ENCODE assay signal across 8 cellular contexts in the genomic region with DNA sequence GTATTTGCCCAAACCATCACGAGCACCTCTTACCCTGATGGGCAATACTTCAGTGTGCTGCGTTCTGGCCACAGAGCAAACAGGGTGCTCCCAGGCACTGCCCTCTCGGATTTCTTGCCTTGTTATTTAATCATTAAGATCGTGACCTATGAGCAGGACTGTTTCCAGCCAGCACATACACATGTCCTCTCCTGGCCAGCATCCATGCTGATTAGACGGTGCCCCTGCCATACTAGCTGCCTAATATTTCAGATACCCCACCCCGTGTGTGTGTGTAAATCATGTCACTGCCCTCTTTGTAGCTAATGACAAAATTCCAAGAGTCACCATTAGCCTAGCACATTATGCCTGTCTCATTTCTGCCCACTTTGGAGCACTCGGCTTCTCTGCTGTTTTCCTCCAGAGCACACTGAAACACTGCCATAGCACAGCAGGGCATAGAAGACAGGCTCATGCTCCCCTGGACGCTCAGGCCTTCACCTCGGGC. TPM values are rescaled to one million over a fixed set of nuclear protein-coding genes. Genes with fewer than 3 reads are reported as not detected.
DNase-seq lines count a peak whose midpoint lies in the region; ATAC-seq and TF ChIP-seq lines count a peak whose summit lies in the region.

No MANE protein-coding gene starts in this region.

- peak overlapping the region; percentile 80 for H3K4me3 ChIP-seq in OCI-LY1 (ENCODE audit: low read depth, low read length, poor library complexity, severe bottlenecking)
- peak overlapping the region; percentile 96 for H3K4me3 ChIP-seq in epithelial cell of esophagus (ENCODE audit: low read length)
- H3K4me3 ChIP-seq in osteoblast (ENCODE audit: insufficient read depth, low read length): peak overlapping the region; percentile 98

- no peaks in the 10 kb centered on the region for H3F3A ChIP-seq in OCI-LY1 (ENCODE audit: insufficient read depth, low read length)

- peak overlapping the region; percentile 91 for H3K9ac ChIP-seq in OCI-LY1 (ENCODE audit: low read length)

- no peaks in the 10 kb centered on the region for H3K27me3 ChIP-seq in OCI-LY1 (ENCODE audit: insufficient read depth, low read length)
- H3K27me3 ChIP-seq in osteoblast (ENCODE audit: insufficient read depth, low read length): no peaks in the 10 kb centered on the region

- H2AFZ ChIP-seq in OCI-LY1 (ENCODE audit: low read length) (no peak overlapping the region), osteoblast (ENCODE audit: low read length) (no peak overlapping the region)

- H3K9me3 ChIP-seq in OCI-LY1 (ENCODE audit: low read length) (no peaks in the 10 kb centered on the region), osteoblast (ENCODE audit: low read depth, low read length) (no peaks in the 10 kb centered on the region)

- TF ChIP-seq CTCF in OCI-LY1 (IDR thresholded peaks at IDR 0.05; ENCODE audit: low read length): no peak
- TF ChIP-seq CTCF in epithelial cell of esophagus (IDR thresholded peaks at IDR 0.05; ENCODE audit: insufficient read depth, low read depth, low read length, missing control alignments): no peak
- TF ChIP-seq CTCF in osteoblast (IDR thresholded peaks at IDR 0.05; ENCODE audit: extremely low read depth, low read depth, low read length): no peak

- ATAC-seq in HG02973 (IDR thresholded peaks at IDR 0.05; ENCODE audit: unreplicated experiment): no peak

- peaks cover 12% of the 10 kb centered on the region for H3K79me2 ChIP-seq in OCI-LY1 (ENCODE audit: insufficient read depth, low read length)
- peaks cover 18% of the 10 kb centered on the region for H3K79me2 ChIP-seq in osteoblast (ENCODE audit: insufficient read depth, low read length)

- H3K4me1 ChIP-seq in OCI-LY1 (ENCODE audit: insufficient read depth, low read length, severe bottlenecking): peaks cover 19% of the 10 kb centered on the region
- peaks cover 9% of the 10 kb centered on the region for H3K4me1 ChIP-seq in osteoblast (ENCODE audit: insufficient read depth, low read length)

- H4K20me1 ChIP-seq in OCI-LY1 (ENCODE audit: insufficient read depth, low read length) (no peaks in the 10 kb centered on the region), osteoblast (ENCODE audit: insufficient read depth, low read length) (no peaks in the 10 kb centered on the region)

- no peaks in the 10 kb centered on the region for H3K9me2 ChIP-seq in OCI-LY1 (ENCODE audit: low read depth, low read length)

- H3K27ac ChIP-seq in OCI-LY1 (ENCODE audit: low read depth, low read length, poor library complexity, severe bottlenecking) (peak overlapping the region; percentile 73), osteoblast (ENCODE audit: low read depth, low read length) (peak overlapping the region; percentile 96)

- DNase-seq in EL: peak; percentile 19
- no peak for DNase-seq in epithelial cell of esophagus (ENCODE audit: low read depth)
- DNase-seq in osteoblast (ENCODE audit: insufficient read length, low spot score, missing footprints): peak; percentile 91
- DNase-seq in ecto neural progenitor cell (ENCODE audit: low spot score): no peak
- DNase-seq in GM19238 (ENCODE audit: insufficient read length, low spot score): no peak
- DNase-seq in SIG-M5 (lab: John Stamatoyannopoulos, UW): no peak

- H3K36me3 ChIP-seq in OCI-LY1 (ENCODE audit: insufficient read depth, low read length): peaks cover 5% of the 10 kb centered on the region
- no peaks in the 10 kb centered on the region for H3K36me3 ChIP-seq in osteoblast (ENCODE audit: insufficient read depth, low read length)

- H3K4me2 ChIP-seq in OCI-LY1 (ENCODE audit: low read length) (peak overlapping the region; percentile 90), osteoblast (ENCODE audit: insufficient read depth, low read length) (peak overlapping the region; percentile 93)

RNA-seq across cellular contexts. Expression of gene C16orf95, which starts 1.0 kb away (rescaled TPM):
- 4.0 and 4.4 TPM in 2 replicates for total RNA-seq in osteoblast

Comparison
In these comparisons a context has a peak if more than half of its experiments do, and no peak if none do; other contexts are left out.
1. DNase-seq: peak in EL (single experiment) and osteoblast (single experiment); none in epithelial cell of esophagus (single experiment), ecto neural progenitor cell (single experiment), GM19238 (single experiment) and SIG-M5 (single experiment).
2. Peak in every context shown above with its lines, with median percentiles within 50 percentile points of each other: H3K4me3 ChIP-seq.